In the genomic region with DNA sequence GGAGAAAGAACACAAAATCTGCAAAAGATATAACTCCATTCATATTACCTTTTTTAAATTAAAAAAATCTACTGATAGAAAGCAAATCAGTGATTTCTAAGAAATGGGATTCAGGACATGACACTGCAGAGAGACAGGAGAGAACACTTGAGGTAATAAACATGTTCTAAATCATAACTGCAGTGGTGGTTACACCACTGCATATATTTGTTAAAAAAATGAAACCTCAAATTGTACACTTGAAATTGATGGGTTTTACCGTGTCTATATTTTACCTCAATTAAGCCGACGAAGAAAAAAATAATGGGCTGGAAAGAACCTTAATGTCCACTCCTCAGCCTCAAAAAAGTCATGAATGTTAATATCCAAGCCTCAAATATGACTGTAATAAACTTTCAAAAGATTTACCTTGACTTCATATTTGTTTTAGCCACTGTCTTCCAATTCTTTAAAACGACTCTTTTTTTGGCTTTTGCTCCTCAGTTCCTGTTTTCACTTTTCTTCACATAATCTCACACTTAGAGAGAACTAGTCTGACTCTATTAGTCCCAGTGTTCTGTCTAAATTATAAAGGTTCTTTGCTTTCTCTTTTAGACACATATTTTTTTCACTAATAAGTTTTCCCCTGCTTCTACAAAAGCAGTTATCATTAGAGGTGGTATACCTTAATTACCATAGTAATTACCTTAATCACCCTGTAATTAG, we compare ENCODE assay signal across 22 cellular contexts.
A peak's percentile ranks its signal among the peaks of the same experiment; 100 is the strongest.
DNase-seq lines count a peak whose midpoint lies in the region; ATAC-seq and TF ChIP-seq lines count a peak whose summit lies in the region.
"Had no signal": no experiment of that assay in that cellular context is flagged by ENCODE, and none has a peak within 500 bp of the region (broad histone marks: within the 10 kb centered on the region; RNA-seq: fewer than 3 reads in every experiment).

No MANE protein-coding gene starts in this region.

- no peaks in the 10 kb centered on the region for H3K27me3 Mint-ChIP-seq in HFFc6 (ENCODE audit: insufficient read depth)
- no peaks in the 10 kb centered on the region for H3K27me3 Mint-ChIP-seq in neural progenitor cell (ENCODE audit: insufficient read depth, low read depth)

- peak; percentile 59 for ATAC-seq in GM18511 (IDR thresholded peaks at IDR 0.05; ENCODE audit: unreplicated experiment)
- peak; percentile 50 for ATAC-seq in GM18873 (IDR thresholded peaks at IDR 0.05; ENCODE audit: low FRiP score, unreplicated experiment)
- peak; percentile 62 for ATAC-seq in HG02798 (IDR thresholded peaks at IDR 0.05; ENCODE audit: poor library complexity, unreplicated experiment)
- no peak for ATAC-seq in HG03139 (IDR thresholded peaks at IDR 0.05; ENCODE audit: unreplicated experiment)

- TF ChIP-seq CTCF in HFFc6 (IDR thresholded peaks at IDR 0.05) (no peak), neural progenitor cell (IDR thresholded peaks at IDR 0.05) (no peak)

- no peaks in the 10 kb centered on the region for H3K27me3 ChIP-seq in neural progenitor cell
- H3K27me3 ChIP-seq: Peyer's patch had no signal

- no peak overlapping the region for H3K9ac ChIP-seq in neural progenitor cell

- no peaks in the 10 kb centered on the region for H3K79me2 ChIP-seq in neural progenitor cell (ENCODE audit: low read depth)

- H3K27ac Mint-ChIP-seq in HFFc6 (no peak overlapping the region), neural progenitor cell (no peak overlapping the region)
- H3K27ac Mint-ChIP-seq: CD4-positive, alpha-beta memory T cell had no signal

- no peak overlapping the region for H3K4me3 Mint-ChIP-seq in HFFc6
- no peak overlapping the region for H3K4me3 Mint-ChIP-seq in neural progenitor cell
- H3K4me3 Mint-ChIP-seq: CD4-positive, alpha-beta memory T cell had no signal

- H3K9me3 Mint-ChIP-seq in HFFc6 (no peaks in the 10 kb centered on the region), neural progenitor cell (no peaks in the 10 kb centered on the region)

- H3K27ac ChIP-seq in neural progenitor cell: no peak overlapping the region
- H3K27ac ChIP-seq: Peyer's patch had no signal

- no peak overlapping the region for H2AFZ ChIP-seq in neural progenitor cell (replicated peaks)

- no peaks in the 10 kb centered on the region for H3K4me1 ChIP-seq in neural progenitor cell
- H3K4me1 ChIP-seq: HAP-1, Peyer's patch had no signal

- H3K4me2 ChIP-seq in neural progenitor cell: no peak overlapping the region

- H3K36me3 ChIP-seq in neural progenitor cell: no peaks in the 10 kb centered on the region
- H3K36me3 ChIP-seq: HAP-1, Peyer's patch had no signal

- H4K20me1 ChIP-seq in neural progenitor cell (ENCODE audit: low read depth): no peaks in the 10 kb centered on the region

- H3K9me3 ChIP-seq in neural progenitor cell (ENCODE audit: low read depth): no peaks in the 10 kb centered on the region
- H3K9me3 ChIP-seq: HAP-1, Peyer's patch had no signal

- H3K4me1 Mint-ChIP-seq in HFFc6 (ENCODE audit: low read depth) (no peaks in the 10 kb centered on the region), neural progenitor cell (no peaks in the 10 kb centered on the region)
- H3K4me1 Mint-ChIP-seq: CD4-positive, alpha-beta memory T cell had no signal

- no peak overlapping the region for H3K4me3 ChIP-seq in neural progenitor cell
- H3K4me3 ChIP-seq: HAP-1, Peyer's patch had no signal

- no peaks in the 10 kb centered on the region for H3F3A ChIP-seq in neural progenitor cell (ENCODE audit: low read depth)

- H3K36me3 Mint-ChIP-seq in HFFc6 (ENCODE audit: low read depth): no peaks in the 10 kb centered on the region
- H3K36me3 Mint-ChIP-seq in neural progenitor cell: no peaks in the 10 kb centered on the region
- H3K36me3 Mint-ChIP-seq: CD4-positive, alpha-beta memory T cell had no signal

- DNase-seq in NCI-H69 (lab: John Stamatoyannopoulos, UW) (peak; percentile 90), HFFc6 (no peak), neural progenitor cell (ENCODE audit: low spot score) (no peak)
- DNase-seq: C1 segment of cervical spinal cord; CD4-positive, alpha-beta memory T cell; COR-L47; DMS53; GOT3; IMR-90; NCI-H1092 treated with DMSO at 0.1 percent for 48 hours; NCI-H1694; NCI-H2029 treated with DMSO at 0.1 percent for 48 hours; NCI-H2227 treated with DMSO at 0.1 percent for 48 hours; NCI-H526 treated with DMSO at 0.1 percent for 48 hours; Peyer's patch; SHP77 treated with DMSO at 0.1 percent for 48 hours; T-helper 9 cell had no signal
